ENCODE assay signal across 8 cellular contexts in genomic region chr22:37802310-37803194, GRCh38. TPM values are rescaled to one million over a fixed set of nuclear protein-coding genes. Genes with fewer than 3 reads are reported as not detected.
DNase-seq lines count a peak whose midpoint lies in the region; ATAC-seq and TF ChIP-seq lines count a peak whose summit lies in the region.

No MANE protein-coding gene starts in this region.

- CTCF ChIA-PET in PC-9 (lab: Charles Lee): interaction anchor here (0.6 kb wide), 2 partner anchors 27 to 184 kb away, joined by 3 read pairs; no protein-coding TSS in a partner anchor

- H3K79me2 ChIP-seq in PC-9 (ENCODE audit: low read depth): peaks cover 23% of the 10 kb centered on the region

- no peaks in the 10 kb centered on the region for H3K27me3 ChIP-seq in PC-9 (ENCODE audit: insufficient read depth, low read depth)

- no peak overlapping the region for H3K27ac ChIP-seq in PC-9

- H4K20me1 ChIP-seq in PC-9 (ENCODE audit: insufficient read depth): peaks cover 16% of the 10 kb centered on the region

- H3K4me3 ChIP-seq in GM12875 (ENCODE audit: low read depth, low read length): peak overlapping the region; percentile 30
- H3K4me3 ChIP-seq in PC-9: peak overlapping the region; percentile 99

- no peaks in the 10 kb centered on the region for H3K9me3 ChIP-seq in PC-9 (ENCODE audit: insufficient read depth, low read depth)

- peak overlapping the region; percentile 95 for H3K4me2 ChIP-seq in PC-9

- no peak for ATAC-seq in stimulated activated naive B cell treated with anti-CD40 and anti-IgM and Interleukin-4, amounts not matched to agents 10 μg/mL and 1 μg/mL and 100 μg/mL, for 72 hours (replicated peaks)
- ATAC-seq in GM18502 (IDR thresholded peaks at IDR 0.05; ENCODE audit: poor library complexity, unreplicated experiment): no peak
- ATAC-seq in GM21515 (IDR thresholded peaks at IDR 0.05; ENCODE audit: unreplicated experiment): no peak

- peak overlapping the region; percentile 94 for H2AFZ ChIP-seq in PC-9

- H3K4me1 ChIP-seq in PC-9 (replicated peaks; ENCODE audit: insufficient read depth): peaks cover 13% of the 10 kb centered on the region

- peak overlapping the region; percentile 70 for H3K4me3 Mint-ChIP-seq in chondrocyte (ENCODE audit: unreplicated experiment)
- peak overlapping the region; percentile 70 to 76 for H3K4me3 Mint-ChIP-seq in stimulated activated naive B cell treated with anti-CD40 and anti-IgM and Interleukin-4, amounts not matched to agents 10 μg/mL and 1 μg/mL and 100 μg/mL, for 72 hours

- intact Hi-C loops in PC-9 (cut with micrococcal nuclease; ENCODE audit: unreplicated experiment): loop anchor here (1.0 kb wide), 1 partner anchor 50 kb away; no protein-coding TSS in a partner anchor

- H3K27ac Mint-ChIP-seq in chondrocyte (ENCODE audit: unreplicated experiment): peak overlapping the region; percentile 27
- H3K27ac Mint-ChIP-seq in stimulated activated naive B cell treated with anti-CD40 and anti-IgM and Interleukin-4, amounts not matched to agents 10 μg/mL and 1 μg/mL and 100 μg/mL, for 72 hours: peak overlapping the region; percentile 31

- H3K9me3 Mint-ChIP-seq in chondrocyte (ENCODE audit: low read depth): no peaks in the 10 kb centered on the region
- H3K9me3 Mint-ChIP-seq in stimulated activated naive B cell treated with anti-CD40 and anti-IgM and Interleukin-4, amounts not matched to agents 10 μg/mL and 1 μg/mL and 100 μg/mL, for 72 hours: no peaks in the 10 kb centered on the region

- DNase-seq in Ammon's horn (ENCODE audit: low spot score) (peak; percentile 79), PC-9 (peak; percentile 51 to 52), chondrocyte (ENCODE audit: low spot score) (no peak), kidney tubule cell (ENCODE audit: low spot score) (peak; percentile 31)
- DNase-seq in stimulated activated naive B cell treated with anti-CD40 and anti-IgM and Interleukin-4, amounts not matched to agents 10 μg/mL and 1 μg/mL and 100 μg/mL, for 72 hours: no peak

- H3K36me3 ChIP-seq in PC-9 (ENCODE audit: low read depth): no peaks in the 10 kb centered on the region

- no TSS peak for BruUV-seq in PC-9 (replicated peaks; lab: Mats Ljungman, UMichigan)

- TF ChIP-seq CTCF in GM12875 (IDR thresholded peaks at IDR 0.05; ENCODE audit: borderline replicate concordance, insufficient read depth, low read depth, low read length) (no peak), PC-9 (conservative IDR thresholded peaks at IDR 0.05) (0 out of 2 replicates have a peak, but pooled peaks have one; percentile 20), chondrocyte (IDR thresholded peaks at IDR 0.05) (peak; percentile 32)

- peaks cover 43% of the 10 kb centered on the region; the same call in 1 of the 2 replicates for H3F3A ChIP-seq in PC-9 (ENCODE audit: insufficient read depth, low read depth)

- peaks cover 36% of the 10 kb centered on the region for H3K4me1 Mint-ChIP-seq in chondrocyte (ENCODE audit: low read depth)
- peaks cover 26 to 49% of the 10 kb centered on the region in 2 donors for H3K4me1 Mint-ChIP-seq in stimulated activated naive B cell treated with anti-CD40 and anti-IgM and Interleukin-4, amounts not matched to agents 10 μg/mL and 1 μg/mL and 100 μg/mL, for 72 hours

- POLR2A ChIA-PET in PC-9 (lab: Charles Lee; ENCODE audit: unreplicated experiment): interaction anchor here (0.7 to 0.9 kb wide), 2 partner anchors 41 to 50 kb away, joined by 5 to 8 read pairs; partner anchors contain the start of gene ANKRD54

- H3K36me3 Mint-ChIP-seq in chondrocyte (ENCODE audit: low read depth): no peaks in the 10 kb centered on the region
- H3K36me3 Mint-ChIP-seq in stimulated activated naive B cell treated with anti-CD40 and anti-IgM and Interleukin-4, amounts not matched to agents 10 μg/mL and 1 μg/mL and 100 μg/mL, for 72 hours: peaks cover 0 to 4% of the 10 kb centered on the region in 2 donors

- no peaks in the 10 kb centered on the region for H3K27me3 Mint-ChIP-seq in chondrocyte (ENCODE audit: low read depth)
- H3K27me3 Mint-ChIP-seq in stimulated activated naive B cell treated with anti-CD40 and anti-IgM and Interleukin-4, amounts not matched to agents 10 μg/mL and 1 μg/mL and 100 μg/mL, for 72 hours: peaks cover 48 to 59% of the 10 kb centered on the region in 2 donors

- H3K9me2 ChIP-seq in PC-9 (ENCODE audit: insufficient read depth): no peaks in the 10 kb centered on the region

RNA-seq across cellular contexts. Expression of gene GCAT, which starts 5.2 kb away (rescaled TPM):
- 32.3 and 37.7 TPM in 2 replicates for total RNA-seq in PC-9 (2021)
- 23.1 to 24.8 TPM (median 23.6 TPM) in 3 replicates for total RNA-seq in chondrocyte

RNA-seq across cellular contexts. Expression of gene GALR3, which starts 20.6 kb away (rescaled TPM):
- 0.31 and 0.45 TPM in 2 replicates for total RNA-seq in PC-9 (2021)
- total RNA-seq in chondrocyte: 0.37 to 0.41 TPM in 2 of 3 replicates, not detected in the other

RNA-seq across cellular contexts. Expression of gene ANKRD54, which starts 41.6 kb away (rescaled TPM):
- total RNA-seq in PC-9 (2021): 32.3 and 33.6 TPM in 2 replicates
- total RNA-seq in chondrocyte: 17.6 to 17.8 TPM (median 17.7 TPM) in 3 replicates

RNA-seq across cellular contexts. Expression of gene EIF3L, which starts 46.7 kb away (rescaled TPM):
- 566 and 582 TPM in 2 replicates for total RNA-seq in PC-9 (2021)
- total RNA-seq in chondrocyte: 312 to 325 TPM (median 323 TPM) in 3 replicates

Comparison
In these comparisons a context has a peak if more than half of its experiments do, and no peak if none do; other contexts are left out.
1. DNase-seq: peak in Ammon's horn (single experiment), PC-9 (2 of 2) and kidney tubule cell (single experiment); none in chondrocyte (single experiment) and stimulated activated naive B cell treated with anti-CD40 and anti-IgM and Interleukin-4, amounts not matched to agents 10 μg/mL and 1 μg/mL and 100 μg/mL, for 72 hours (single experiment).